ENCODE assay signal across 19 cellular contexts in genomic region chr1:103341377-103341880, GRCh38.
"Had no signal": no experiment of that assay in that cellular context is flagged by ENCODE, and none has a peak within 500 bp of the region (broad histone marks: within the 10 kb centered on the region; RNA-seq: fewer than 3 reads in every experiment).

No MANE protein-coding gene starts in this region.

- H3K27me3 Mint-ChIP-seq: activated CD8-positive, alpha-beta T cell treated with anti-CD3 and anti-CD28 coated beads for 36 hours; stimulated activated naive B cell treated with anti-CD40 and anti-IgM and Interleukin-4, amounts not matched to agents 10 μg/mL and 1 μg/mL and 100 μg/mL, for 72 hours had no signal

- H3K36me3 Mint-ChIP-seq: stimulated activated naive B cell treated with anti-CD40 and anti-IgM and Interleukin-4, amounts not matched to agents 10 μg/mL and 1 μg/mL and 100 μg/mL, for 72 hours had no signal

- H3K4me3 Mint-ChIP-seq: activated CD8-positive, alpha-beta T cell treated with anti-CD3 and anti-CD28 coated beads for 36 hours; activated T-helper 1 cell treated with anti-CD3 and anti-CD28 coated beads, Interleukin-12 subunit alpha, Interleukin-12 subunit beta, Interleukin-2, Interleukin-4 antibody, amounts not matched to agents 30 ng/mL and 10 ng/mL and 1 ng/mL, durations not matched to agents 14 hours and 24 hours and 36 hours; nephron; stimulated activated naive B cell treated with anti-CD40 and anti-IgM and Interleukin-4, amounts not matched to agents 10 μg/mL and 1 μg/mL and 100 μg/mL, for 72 hours had no signal

- H3K27ac Mint-ChIP-seq: activated CD8-positive, alpha-beta T cell treated with anti-CD3 and anti-CD28 coated beads for 36 hours; activated T-helper 1 cell treated with anti-CD3 and anti-CD28 coated beads, Interleukin-12 subunit alpha, Interleukin-12 subunit beta, Interleukin-2, Interleukin-4 antibody, amounts not matched to agents 30 ng/mL and 10 ng/mL and 1 ng/mL, durations not matched to agents 14 hours and 24 hours and 36 hours; nephron had no signal

- H3K9me3 Mint-ChIP-seq: activated CD8-positive, alpha-beta T cell treated with anti-CD3 and anti-CD28 coated beads for 36 hours; activated T-helper 1 cell treated with anti-CD3 and anti-CD28 coated beads, Interleukin-12 subunit alpha, Interleukin-12 subunit beta, Interleukin-2, Interleukin-4 antibody, amounts not matched to agents 30 ng/mL and 10 ng/mL and 1 ng/mL, durations not matched to agents 14 hours and 24 hours and 36 hours; nephron; stimulated activated naive B cell treated with anti-CD40 and anti-IgM and Interleukin-4, amounts not matched to agents 10 μg/mL and 1 μg/mL and 100 μg/mL, for 72 hours had no signal

- DNase-seq: activated CD4-positive, alpha-beta T cell treated with anti-CD3 and anti-CD28 coated beads for 1 hour; activated CD8-positive, alpha-beta memory T cell treated with anti-CD3 and anti-CD28 coated beads, Interleukin-2, amount 50 U/mL, for 48 hours; activated CD8-positive, alpha-beta T cell treated with anti-CD3 and anti-CD28 coated beads for 36 hours; activated naive CD4-positive, alpha-beta T cell; caudate nucleus; cortex of kidney; effector memory CD4-positive, alpha-beta T cell; left ventricle myocardium superior; mesenchymal stem cell; occipital lobe; right lobe of liver; stimulated activated CD4-positive, alpha-beta T cell treated with anti-CD3 and anti-CD28 coated beads, Interleukin-2, amount 100 ng/mL, for 24 hours; stimulated activated naive B cell treated with anti-CD40 and anti-IgM and Interleukin-4, amounts not matched to agents 10 μg/mL and 1 μg/mL and 100 μg/mL, for 72 hours; substantia nigra; T-helper 9 cell; transverse colon had no signal

- ATAC-seq: activated CD8-positive, alpha-beta T cell treated with anti-CD3 and anti-CD28 coated beads for 36 hours; gastroesophageal sphincter; left ventricle myocardium superior; right lobe of liver; stimulated activated naive B cell treated with anti-CD40 and anti-IgM and Interleukin-4, amounts not matched to agents 10 μg/mL and 1 μg/mL and 100 μg/mL, for 72 hours had no signal

- H3K4me1 Mint-ChIP-seq: nephron; stimulated activated naive B cell treated with anti-CD40 and anti-IgM and Interleukin-4, amounts not matched to agents 10 μg/mL and 1 μg/mL and 100 μg/mL, for 72 hours had no signal
